Comparison of ENCODE assay signal across 21 cellular contexts in the genomic region with DNA sequence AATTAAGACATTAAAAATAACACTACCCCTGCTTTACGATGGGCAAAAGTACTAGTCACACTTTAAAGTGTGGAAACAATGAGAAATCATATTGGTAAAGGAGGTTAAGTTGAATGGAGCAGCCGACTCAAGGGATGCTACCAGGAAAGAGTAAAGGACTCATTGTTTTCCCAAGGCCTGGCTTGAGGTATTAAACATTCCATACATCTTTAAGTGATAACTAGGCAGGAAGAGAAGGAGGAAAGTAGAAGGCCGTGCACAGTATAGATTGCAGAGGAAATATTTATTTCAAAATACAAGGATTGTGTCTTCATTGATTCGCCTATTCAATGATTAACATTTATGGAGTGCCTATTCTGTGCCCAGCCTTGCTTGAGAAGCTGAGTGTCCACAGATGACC. TPM values are rescaled to one million over a fixed set of nuclear protein-coding genes. Genes with fewer than 3 reads are reported as not detected.
A peak's percentile ranks its signal among the peaks of the same experiment; 100 is the strongest.
DNase-seq lines count a peak whose midpoint lies in the region; ATAC-seq, FAIRE-seq and TF ChIP-seq lines count a peak whose summit lies in the region.
"Had no signal": no experiment of that assay in that cellular context is flagged by ENCODE, and none has a peak within 500 bp of the region (broad histone marks: within the 10 kb centered on the region; RNA-seq: fewer than 3 reads in every experiment).

No MANE protein-coding gene starts in this region.

- no peaks in the 10 kb centered on the region for H3K79me2 ChIP-seq in keratinocyte (ENCODE audit: control insufficient read depth, insufficient read depth, low read length)

- H3K4me1 ChIP-seq in keratinocyte (ENCODE audit: control insufficient read depth, extremely low read depth, insufficient read depth, low read length) (peaks cover 4% of the 10 kb centered on the region), gastrocnemius medialis (no peaks in the 10 kb centered on the region)
- H3K4me1 ChIP-seq: A549, BE2C had no signal

- no peak for ATAC-seq in stimulated activated naive CD8-positive, alpha-beta T cell treated with anti-CD3 and anti-CD28 coated beads, Interleukin-15, amount 100 ng/mL, for 72 hours
- no peak for ATAC-seq in gastrocnemius medialis
- ATAC-seq: A549, HCT116 had no signal

- no peaks in the 10 kb centered on the region for H3K9me1 ChIP-seq in keratinocyte (ENCODE audit: control insufficient read depth, extremely low read depth, insufficient read depth, low read length)

- no peaks in the 10 kb centered on the region for H4K20me1 ChIP-seq in keratinocyte (ENCODE audit: control insufficient read depth, extremely low read depth, insufficient read depth, low read length)

- TF ChIP-seq CTCF in bronchial epithelial cell (IDR thresholded peaks at IDR 0.05; ENCODE audit: insufficient read depth, low read length, severe bottlenecking) (no peak), keratinocyte (optimal IDR thresholded peaks at IDR 0.05 in 1 of 3, IDR thresholded peaks at IDR 0.05 in 1 of 3, conservative IDR thresholded peaks at IDR 0.05 in 1 of 3; ENCODE audit: extremely low read depth in 1 of 3, insufficient read depth in 2 of 3, low read length in 3 of 3) (no peak), gastrocnemius medialis (IDR thresholded peaks at IDR 0.05 in 4 of 5, conservative IDR thresholded peaks at IDR 0.05 in 1 of 5) (no peak)

- H3K36me3 ChIP-seq in bronchial epithelial cell (ENCODE audit: control insufficient read depth, insufficient read depth, low read length): no peaks in the 10 kb centered on the region
- no peaks in the 10 kb centered on the region for H3K36me3 ChIP-seq in keratinocyte (ENCODE audit: control insufficient read depth in 2 of 2, extremely low read depth in 1 of 2, insufficient read depth in 2 of 2, low read length in 2 of 2)
- no peaks in the 10 kb centered on the region for H3K36me3 ChIP-seq in gastrocnemius medialis
- H3K36me3 ChIP-seq: BE2C had no signal

- no peak overlapping the region for H3K27ac Mint-ChIP-seq in stimulated activated naive CD8-positive, alpha-beta T cell treated with anti-CD3 and anti-CD28 coated beads, Interleukin-15, amount 100 ng/mL, for 72 hours
- H3K27ac Mint-ChIP-seq: CD4-positive, alpha-beta memory T cell; IgD-negative memory B cell had no signal

- no peak overlapping the region for H3K9ac ChIP-seq in keratinocyte (ENCODE audit: control insufficient read depth, extremely low read depth, insufficient read depth, low read length)
- H3K9ac ChIP-seq: GM23248 had no signal

- H3K4me1 Mint-ChIP-seq in stimulated activated naive CD8-positive, alpha-beta T cell treated with anti-CD3 and anti-CD28 coated beads, Interleukin-15, amount 100 ng/mL, for 72 hours: no peaks in the 10 kb centered on the region
- H3K4me1 Mint-ChIP-seq: CD4-positive, alpha-beta memory T cell; IgD-negative memory B cell had no signal

- H3K9me3 ChIP-seq in keratinocyte (ENCODE audit: control insufficient read depth, low read depth, low read length): no peaks in the 10 kb centered on the region
- no peaks in the 10 kb centered on the region for H3K9me3 ChIP-seq in gastrocnemius medialis
- H3K9me3 ChIP-seq: A549, BE2C had no signal

- peaks cover 10% of the 10 kb centered on the region for H3K27me3 Mint-ChIP-seq in stimulated activated naive CD8-positive, alpha-beta T cell treated with anti-CD3 and anti-CD28 coated beads, Interleukin-15, amount 100 ng/mL, for 72 hours

- H3K27me3 ChIP-seq in bronchial epithelial cell (ENCODE audit: control insufficient read depth, insufficient read depth, low read length): no peaks in the 10 kb centered on the region
- H3K27me3 ChIP-seq in keratinocyte (ENCODE audit: control insufficient read depth, extremely low read depth, insufficient read depth, low read length): no peaks in the 10 kb centered on the region
- no peaks in the 10 kb centered on the region for H3K27me3 ChIP-seq in gastrocnemius medialis
- H3K27me3 ChIP-seq: BE2C had no signal

- no peak overlapping the region for H3K4me2 ChIP-seq in keratinocyte (ENCODE audit: control insufficient read depth, extremely low read depth, insufficient read depth, low read depth, low read length)
- H3K4me2 ChIP-seq: A549 had no signal

- peak overlapping the region; percentile 11 for H2AFZ ChIP-seq in keratinocyte (ENCODE audit: control insufficient read depth, low read length)
- H2AFZ ChIP-seq: GM23248 had no signal

- intact Hi-C loops in gastrocnemius medialis (cut with DNase I; ENCODE audit: low total_unique reads): no loop called here

- H3K4me3 ChIP-seq in bronchial epithelial cell (ENCODE audit: low read depth, low read length): no peak overlapping the region
- no peak overlapping the region for H3K4me3 ChIP-seq in keratinocyte (ENCODE audit: control insufficient read depth in 2 of 3, extremely low read depth in 1 of 3, insufficient read depth in 2 of 3, low read depth in 1 of 3, low read length in 3 of 3)
- no peak overlapping the region for H3K4me3 ChIP-seq in gastrocnemius medialis
- H3K4me3 ChIP-seq: A549, GM23248 had no signal

- TF ChIP-seq POLR2A in gastrocnemius medialis (IDR thresholded peaks at IDR 0.05): no peak

- dilution Hi-C loops in keratinocyte (cut with MboI; ENCODE audit: extremely low pct_ligation_motif_present, low sequenced_read_pairs): no loop called here

- peak; percentile 52 for DNase-seq in HT1080 (ENCODE audit: low read depth)
- peak; percentile 48 for DNase-seq in bronchial epithelial cell (ENCODE audit: low read depth)
- DNase-seq in keratinocyte (ENCODE audit: low read depth, low spot score): no peak
- no peak for DNase-seq in NCI-H226
- no peak for DNase-seq in stimulated activated naive CD8-positive, alpha-beta T cell treated with anti-CD3 and anti-CD28 coated beads, Interleukin-15, amount 100 ng/mL, for 72 hours
- DNase-seq in GM19239 (ENCODE audit: insufficient read length, low spot score): no peak
- no peak for DNase-seq in gastrocnemius medialis
- DNase-seq: BE2C; CD4-positive, alpha-beta memory T cell; DMS153; DMS79 treated with DMSO at 0.1 percent for 48 hours; EL; GF-D8; GM23248 had no signal

- H3K4me3 Mint-ChIP-seq in stimulated activated naive CD8-positive, alpha-beta T cell treated with anti-CD3 and anti-CD28 coated beads, Interleukin-15, amount 100 ng/mL, for 72 hours: no peak overlapping the region
- H3K4me3 Mint-ChIP-seq: CD4-positive, alpha-beta memory T cell; IgD-negative memory B cell had no signal

- no peaks in the 10 kb centered on the region for H3K9me3 Mint-ChIP-seq in stimulated activated naive CD8-positive, alpha-beta T cell treated with anti-CD3 and anti-CD28 coated beads, Interleukin-15, amount 100 ng/mL, for 72 hours
- H3K9me3 Mint-ChIP-seq: CD4-positive, alpha-beta memory T cell had no signal

- in situ Hi-C loops in gastrocnemius medialis (cut with MboI; ENCODE audit: low sequenced_read_pairs in 4 of 4): loop anchor here in 1 of 4 donors (25.0 kb wide), 1 partner anchor 111 kb away; the partner anchor contains the start of gene PKP2

- FAIRE-seq in bronchial epithelial cell (lab: Jason Lieb, UNC): no peak
- FAIRE-seq in keratinocyte (lab: Jason Lieb, UNC): peak; percentile 51
- no peak for FAIRE-seq in GM19239 (lab: Jason Lieb, UNC)
- FAIRE-seq: A549, D721Med, H54 had no signal

- H3K27ac ChIP-seq in keratinocyte (ENCODE audit: control insufficient read depth, insufficient read depth, low read length) (no peak overlapping the region), gastrocnemius medialis (no peak overlapping the region)
- H3K27ac ChIP-seq: A549, C4-2B, GM23248, HL-60 had no signal

RNA-seq across cellular contexts. Expression of gene YARS2, which starts 20.6 kb away (rescaled TPM):
- total RNA-seq in HT1080 (2014; rRNA removed; shearing (Covaris generic)): 38.8 and 48.1 TPM in 2 replicates
- 30.0 and 33.3 TPM in 2 replicates for polyA plus RNA-seq in HT1080 (2015; cell fraction: cytosol; rRNA removed)
- polyA plus RNA-seq in HT1080 (2015; cell fraction: nucleus; rRNA removed): 34.8 and 38.2 TPM in 2 replicates
- total RNA-seq in bronchial epithelial cell (29.2 and 31.0 TPM in 2 replicates), gastrocnemius medialis (10 to 100 TPM in 3 of 4 donors, 1 to 10 TPM in 1; 9.1 to 19.4 (median 13.9) TPM)
- polyA plus RNA-seq in keratinocyte: 28.4 to 46.8 TPM (median 31.1 TPM) in 3 replicates
- 19.2 TPM for polyA plus RNA-seq in keratinocyte (2011; ENCODE audit: low read depth)
- polyA plus RNA-seq in keratinocyte (2011; cell fraction: cytosol; rRNA removed): 17.3 and 37.0 TPM in 2 replicates
- polyA plus RNA-seq in keratinocyte (2011; cell fraction: nucleus; rRNA removed): 26.0 and 29.1 TPM in 2 replicates
- 22.7 and 34.9 TPM in 2 replicates for polyA plus RNA-seq in keratinocyte (2012; ENCODE audit: low replicate concordance)
- 14.1 to 17.7 TPM (median 16.8 TPM) in 3 replicates for polyA minus RNA-seq in keratinocyte
- 19.4 TPM for polyA minus RNA-seq in keratinocyte (2011; cell fraction: cytosol; rRNA and poly(A)+ RNA removed)
- polyA minus RNA-seq in keratinocyte (2011; cell fraction: nucleus; rRNA and poly(A)+ RNA removed): 19.8 and 24.0 TPM in 2 replicates

Comparison
In these comparisons a context has a peak if more than half of its experiments do, and no peak if none do; other contexts are left out.
1. DNase-seq: peak in HT1080 (single experiment) and bronchial epithelial cell (single experiment); none in keratinocyte (single experiment), NCI-H226 (single experiment), stimulated activated naive CD8-positive, alpha-beta T cell treated with anti-CD3 and anti-CD28 coated beads, Interleukin-15, amount 100 ng/mL, for 72 hours (0 of 2), GM19239 (single experiment) and gastrocnemius medialis (0 of 2).